8 cellular contexts compared by ENCODE assay signal in genomic region chr3:128681277-128681829, GRCh38. TPM values are rescaled to one million over a fixed set of nuclear protein-coding genes. Genes with fewer than 3 reads are reported as not detected.
DNase-seq lines count a peak whose midpoint lies in the region; FAIRE-seq and TF ChIP-seq lines count a peak whose summit lies in the region.

No MANE protein-coding gene starts in this region.

- no peak for FAIRE-seq in frontal cortex (lab: Jason Lieb, UNC)

- H3K9me3 Mint-ChIP-seq in activated CD4-positive, alpha-beta T cell treated with anti-CD3 and anti-CD28 coated beads, Interleukin-2, amount 10 ng/mL, durations not matched to agents 24 days and 14 days: no peaks in the 10 kb centered on the region
- H3K9me3 Mint-ChIP-seq in nephron progenitor cell: no peaks in the 10 kb centered on the region

- no peaks in the 10 kb centered on the region; the same call in 1 of the 2 replicates for H3K79me2 ChIP-seq in OCI-LY3 (ENCODE audit: low read length)

- H3K36me3 ChIP-seq in OCI-LY3 (replicated peaks; ENCODE audit: low read depth, low read length): no peaks in the 10 kb centered on the region
- H3K36me3 ChIP-seq in duodenal mucosa (ENCODE audit: control insufficient read depth in 1 of 2, insufficient read depth in 2 of 2, low read length in 2 of 2): no peaks in the 10 kb centered on the region

- peak overlapping the region; percentile 92 for H2AFZ ChIP-seq in OCI-LY3 (ENCODE audit: low read depth, low read length)

- H3K4me1 Mint-ChIP-seq in activated CD4-positive, alpha-beta T cell treated with anti-CD3 and anti-CD28 coated beads, Interleukin-2, amount 10 ng/mL, durations not matched to agents 24 days and 14 days: peaks cover 22% of the 10 kb centered on the region
- H3K4me1 Mint-ChIP-seq in nephron progenitor cell: peaks cover 10% of the 10 kb centered on the region

- TF ChIP-seq CTCF in OCI-LY3 (IDR thresholded peaks at IDR 0.05; ENCODE audit: low read depth, low read length): no peak
- TF ChIP-seq CTCF in nephron progenitor cell (IDR thresholded peaks at IDR 0.05): no peak
- no peak for TF ChIP-seq CTCF in GM10266 (IDR thresholded peaks at IDR 0.05; ENCODE audit: control insufficient read depth, insufficient read depth, low read depth, missing control alignments)

- H3K27me3 ChIP-seq in OCI-LY3 (ENCODE audit: low read depth, low read length) (no peaks in the 10 kb centered on the region), duodenal mucosa (ENCODE audit: control insufficient read depth in 1 of 2, insufficient read depth in 2 of 2, low read length in 2 of 2) (no peaks in the 10 kb centered on the region)

- H3K9me3 ChIP-seq in OCI-LY3 (ENCODE audit: insufficient read depth, low read length) (no peaks in the 10 kb centered on the region), duodenal mucosa (ENCODE audit: control insufficient read depth in 1 of 2, low read length in 2 of 2) (no peaks in the 10 kb centered on the region)

- H3K36me3 Mint-ChIP-seq in activated CD4-positive, alpha-beta T cell treated with anti-CD3 and anti-CD28 coated beads, Interleukin-2, amount 10 ng/mL, durations not matched to agents 24 days and 14 days (ENCODE audit: low read depth): peaks cover 2% of the 10 kb centered on the region
- H3K36me3 Mint-ChIP-seq in nephron progenitor cell (ENCODE audit: low read depth): no peaks in the 10 kb centered on the region

- intact Hi-C loops in activated CD4-positive, alpha-beta T cell treated with anti-CD3 and anti-CD28 coated beads, Interleukin-2, amount 10 ng/mL, durations not matched to agents 24 days and 14 days (cut with micrococcal nuclease): loop anchor here (1.0 to 2.0 kb wide), 2 partner anchors 198 to 241 kb away; partner anchors contain the start of gene ACAD9

- no peaks in the 10 kb centered on the region for H4K20me1 ChIP-seq in OCI-LY3 (ENCODE audit: insufficient read depth, low read length)

- H3K27ac ChIP-seq in OCI-LY3 (ENCODE audit: low read length) (peak overlapping the region; percentile 84), duodenal mucosa (ENCODE audit: low read depth, low read length) (peak overlapping the region; percentile 97)

- peak overlapping the region; percentile 88 for H3K4me2 ChIP-seq in OCI-LY3 (ENCODE audit: low read length)

- DNase-seq in activated CD4-positive, alpha-beta T cell treated with anti-CD3 and anti-CD28 coated beads, Interleukin-2, amount 10 ng/mL, durations not matched to agents 24 days and 14 days: no peak
- DNase-seq in activated CD4-positive, alpha-beta T cell treated with anti-CD3 and anti-CD28 coated beads for 1 hour: no peak
- DNase-seq in nephron progenitor cell (no peak), frontal cortex (ENCODE audit: low spot score in 2 of 2) (no peak), GM10266 (ENCODE audit: extremely low spot score) (no peak)
- DNase-seq in stimulated activated CD4-positive, alpha-beta T cell treated with anti-CD3 and anti-CD28 coated beads, Interleukin-4, amount 100 ng/mL, for 1 hour: no peak

- no peaks in the 10 kb centered on the region for H3K27me3 Mint-ChIP-seq in activated CD4-positive, alpha-beta T cell treated with anti-CD3 and anti-CD28 coated beads, Interleukin-2, amount 10 ng/mL, durations not matched to agents 24 days and 14 days
- H3K27me3 Mint-ChIP-seq in nephron progenitor cell (ENCODE audit: low read depth, poor library complexity): no peaks in the 10 kb centered on the region

- H3K27ac Mint-ChIP-seq in activated CD4-positive, alpha-beta T cell treated with anti-CD3 and anti-CD28 coated beads, Interleukin-2, amount 10 ng/mL, durations not matched to agents 24 days and 14 days: peak overlapping the region; percentile 99
- H3K27ac Mint-ChIP-seq in nephron progenitor cell: peak overlapping the region; percentile 100

- H3K4me1 ChIP-seq in OCI-LY3 (ENCODE audit: low read length) (peaks cover 14% of the 10 kb centered on the region), duodenal mucosa (ENCODE audit: control insufficient read depth in 1 of 2, insufficient read depth in 2 of 2, low read length in 2 of 2) (no peaks in the 10 kb centered on the region)

- H3K4me3 ChIP-seq in OCI-LY3 (ENCODE audit: low read length) (peak overlapping the region; percentile 90), duodenal mucosa (ENCODE audit: low read depth in 1 of 2, low read length in 2 of 2) (peak overlapping the region; percentile 91 to 98)

- H3K4me3 Mint-ChIP-seq in activated CD4-positive, alpha-beta T cell treated with anti-CD3 and anti-CD28 coated beads, Interleukin-2, amount 10 ng/mL, durations not matched to agents 24 days and 14 days: peak overlapping the region; percentile 93
- peak overlapping the region; percentile 82 for H3K4me3 Mint-ChIP-seq in nephron progenitor cell

- peak overlapping the region; percentile 94 for H3K9ac ChIP-seq in OCI-LY3 (ENCODE audit: low read length)
- H3K9ac ChIP-seq in duodenal mucosa (ENCODE audit: low read depth in 1 of 2, low read length in 2 of 2): peak overlapping the region; percentile 85 to 99

RNA-seq across cellular contexts. Expression of gene RPN1, which starts 30.7 kb away (rescaled TPM):
- total RNA-seq in activated CD4-positive, alpha-beta T cell treated with anti-CD3 and anti-CD28 coated beads, Interleukin-2, amount 10 ng/mL, durations not matched to agents 24 days and 14 days: 192 and 194 TPM in 2 replicates
- total RNA-seq in frontal cortex: 246 TPM

RNA-seq across cellular contexts. Expression of gene RAB7A, which starts 44.6 kb away (rescaled TPM):
- total RNA-seq in activated CD4-positive, alpha-beta T cell treated with anti-CD3 and anti-CD28 coated beads, Interleukin-2, amount 10 ng/mL, durations not matched to agents 24 days and 14 days: 338 and 361 TPM in 2 replicates
- 29.8 TPM for total RNA-seq in frontal cortex

Comparison
In these comparisons a context has a peak if more than half of its experiments do, and no peak if none do; other contexts are left out.
1. RNA of gene RAB7A, which starts 44.6 kb away (total RNA-seq): 338 to 361 TPM in activated CD4-positive, alpha-beta T cell treated with anti-CD3 and anti-CD28 coated beads, Interleukin-2, amount 10 ng/mL, durations not matched to agents 24 days and 14 days; 29.8 TPM in frontal cortex (single experiment); every median in the first group is over 10 times any median in the second.